Comparison of ENCODE assay signal across 18 cellular contexts in genomic region chr6:38603966-38604365, GRCh38. TPM values are rescaled to one million over a fixed set of nuclear protein-coding genes. Genes with fewer than 3 reads are reported as not detected.
DNase-seq lines count a peak whose midpoint lies in the region; ATAC-seq and TF ChIP-seq lines count a peak whose summit lies in the region.
"Had no signal": no experiment of that assay in that cellular context is flagged by ENCODE, and none has a peak within 500 bp of the region (broad histone marks: within the 10 kb centered on the region; RNA-seq: fewer than 3 reads in every experiment).

No MANE protein-coding gene starts in this region.

- no peaks in the 10 kb centered on the region for H4K20me1 ChIP-seq in hepatocyte (ENCODE audit: insufficient read depth, poor library complexity, severe bottlenecking)
- H4K20me1 ChIP-seq in smooth muscle cell (ENCODE audit: low read depth), result peaks cover 5% of the 10 kb centered on the region
- no peaks in the 10 kb centered on the region for H4K20me1 ChIP-seq in GM23248 (ENCODE audit: insufficient read depth)

- no peaks in the 10 kb centered on the region for H3K27me3 ChIP-seq in right atrium auricular region
- no peaks in the 10 kb centered on the region for H3K27me3 ChIP-seq in hepatocyte
- H3K27me3 ChIP-seq in smooth muscle cell (ENCODE audit: low read depth), result no peaks in the 10 kb centered on the region
- H3K27me3 ChIP-seq in GM23248 (replicated peaks; ENCODE audit: insufficient read depth), result no peaks in the 10 kb centered on the region
- H3K27me3 ChIP-seq: esophagus muscularis mucosa had no signal

- ATAC-seq in Right ventricle myocardium inferior (peak; percentile 56), GM18909 (IDR thresholded peaks at IDR 0.05; ENCODE audit: poor library complexity, unreplicated experiment) (no peak)
- ATAC-seq: A549, HCT116 had no signal

- H3F3A ChIP-seq in smooth muscle cell (ENCODE audit: low read depth), result no peaks in the 10 kb centered on the region
- no peaks in the 10 kb centered on the region for H3F3A ChIP-seq in GM23248 (ENCODE audit: insufficient read depth)

- TF ChIP-seq CTCF in right atrium auricular region (IDR thresholded peaks at IDR 0.05) (no peak), choroid plexus epithelial cell (conservative IDR thresholded peaks at IDR 0.05; ENCODE audit: low read depth, low read length) (no peak), hepatocyte (IDR thresholded peaks at IDR 0.05; ENCODE audit: poor library complexity) (no peak), smooth muscle cell (IDR thresholded peaks at IDR 0.05; ENCODE audit: borderline replicate concordance, insufficient read depth, poor library complexity, severe bottlenecking) (no peak)

- in situ Hi-C loops in GM23248 (cut with MboI), result no loop called here

- H3K27ac ChIP-seq in right atrium auricular region (peak overlapping the region in 1 of 2 donors; percentile 37), hepatocyte (peak overlapping the region; percentile 62), smooth muscle cell (ENCODE audit: low read depth) (peak overlapping the region; percentile 53), GM23248 (no peak overlapping the region)
- H3K27ac ChIP-seq: A549, esophagus muscularis mucosa, VCaP had no signal

- WGBS in hepatocyte (ENCODE audit: low lambda C conversion rate, missing lambda C conversion rate), result 49% methylated on average over 3 of the region's 3 CpGs
- 59% methylated on average over 3 of the region's 3 CpGs for WGBS in smooth muscle cell (ENCODE audit: low lambda C conversion rate)
- 83 to 84% methylated on average over 3 of the region's 3 CpGs for WGBS in GM23248 (ENCODE audit: low coverage in 1 of 2, low lambda C conversion rate in 2 of 2, missing lambda C conversion rate in 2 of 2), 2 experiments

- no peak for DNase-seq in Right ventricle myocardium inferior (ENCODE audit: missing footprints)
- no peak for DNase-seq in right atrium auricular region (ENCODE audit: low spot score)
- peak; percentile 77 for DNase-seq in choroid plexus epithelial cell (ENCODE audit: low read depth)
- DNase-seq in hepatocyte (ENCODE audit: low spot score), result peak; percentile 18
- DNase-seq in smooth muscle cell (lab: John Stamatoyannopoulos, UW; ENCODE audit: unreplicated experiment), result no peak
- no peak for DNase-seq in globus pallidus (ENCODE audit: low spot score)
- no peak for DNase-seq in GM23248
- DNase-seq: activated CD4-positive, alpha-beta memory T cell treated with anti-CD3 and anti-CD28 coated beads for 36 hours; activated naive CD4-positive, alpha-beta T cell treated with anti-CD3 and anti-CD28 coated beads, Interleukin-2, amount 50 U/mL, for 16 hours; activated T-cell treated with anti-CD3 and anti-CD28 coated beads, Interleukin-2, amount 50 U/mL, for 1 hour; dermis blood vessel endothelial cell; hypothalamus; SHP77 treated with DMSO at 0.1 percent for 48 hours had no signal

- H3K4me1 ChIP-seq in right atrium auricular region (peaks cover 0 to 30% of the 10 kb centered on the region in 2 donors), hepatocyte (ENCODE audit: insufficient read depth) (peaks cover 25% of the 10 kb centered on the region), smooth muscle cell (ENCODE audit: low read depth) (peaks cover 3% of the 10 kb centered on the region), GM23248 (ENCODE audit: insufficient read depth) (no peaks in the 10 kb centered on the region; the same call in 1 of the 2 replicates)
- H3K4me1 ChIP-seq: A549 had no signal

- H3K36me3 ChIP-seq in right atrium auricular region (no peaks in the 10 kb centered on the region), hepatocyte (replicated peaks; ENCODE audit: insufficient read depth, low read depth) (no peaks in the 10 kb centered on the region), smooth muscle cell (ENCODE audit: low read depth) (no peaks in the 10 kb centered on the region), GM23248 (ENCODE audit: low read depth) (no peaks in the 10 kb centered on the region)
- H3K36me3 ChIP-seq: esophagus muscularis mucosa had no signal

- H3K4me2 ChIP-seq in hepatocyte (peak overlapping the region; percentile 50), smooth muscle cell (peak overlapping the region; percentile 20), GM23248 (ENCODE audit: unreplicated experiment) (no peak overlapping the region)
- H3K4me2 ChIP-seq: A549 had no signal

- H3K9me2 ChIP-seq in hepatocyte (replicated peaks; ENCODE audit: insufficient read depth) (no peaks in the 10 kb centered on the region), GM23248 (ENCODE audit: insufficient read depth) (peaks cover 3% of the 10 kb centered on the region; the same call in 1 of the 2 replicates)

- H3K9me3 ChIP-seq in right atrium auricular region (no peaks in the 10 kb centered on the region), hepatocyte (ENCODE audit: low read depth) (no peaks in the 10 kb centered on the region), smooth muscle cell (replicated peaks; ENCODE audit: low read depth) (no peaks in the 10 kb centered on the region), GM23248 (ENCODE audit: low read depth) (no peaks in the 10 kb centered on the region)
- H3K9me3 ChIP-seq: A549, esophagus muscularis mucosa had no signal

- intact Hi-C loops in Right ventricle myocardium inferior (cut with DNase I), result no loop called here

- H3K4me3 ChIP-seq in right atrium auricular region, result no peak overlapping the region
- H3K4me3 ChIP-seq in choroid plexus epithelial cell (ENCODE audit: low read depth, low read length), result no peak overlapping the region
- H3K4me3 ChIP-seq in hepatocyte, result no peak overlapping the region
- no peak overlapping the region for H3K4me3 ChIP-seq in smooth muscle cell
- no peak overlapping the region for H3K4me3 ChIP-seq in GM23248
- H3K4me3 ChIP-seq: A549, esophagus muscularis mucosa had no signal

- peaks cover 31% of the 10 kb centered on the region for H3K79me2 ChIP-seq in hepatocyte
- peaks cover 5% of the 10 kb centered on the region for H3K79me2 ChIP-seq in smooth muscle cell (ENCODE audit: low read depth)
- peaks cover 14% of the 10 kb centered on the region; the same call in 1 of the 2 replicates for H3K79me2 ChIP-seq in GM23248 (ENCODE audit: insufficient read depth)

- H2AFZ ChIP-seq in hepatocyte (no peak overlapping the region), smooth muscle cell (ENCODE audit: low read depth) (no peak overlapping the region), GM23248 (no peak overlapping the region)

- H3K9ac ChIP-seq in smooth muscle cell (ENCODE audit: low read depth), result no peak overlapping the region
- no peak overlapping the region for H3K9ac ChIP-seq in GM23248

RNA-seq across cellular contexts. Expression of gene BTBD9, which starts 35.8 kb away (rescaled TPM):
- total RNA-seq in Right ventricle myocardium inferior (16.8 TPM), right atrium auricular region (10 to 100 TPM; 14.2 to 18.2 TPM), hepatocyte (17.0 and 27.1 TPM in 2 replicates), smooth muscle cell (12.5 and 15.4 TPM in 2 replicates)
- polyA plus RNA-seq in hepatocyte (11.3 and 13.0 TPM in 2 replicates), smooth muscle cell (5.6 and 7.0 TPM in 2 replicates), GM23248 (2016; fragmentation: Nextera tagmentation; extraction: Ambion mirVana) (6.6 and 10.0 TPM in 2 replicates)
- 11.9 and 13.7 TPM in 2 replicates for total RNA-seq in GM23248 (2014; rRNA removed; shearing (Covaris generic))

Comparison
In these comparisons a context has a peak if more than half of its experiments do, and no peak if none do; other contexts are left out.
1. DNase-seq: peak in choroid plexus epithelial cell (single experiment) and hepatocyte (single experiment); none in Right ventricle myocardium inferior (single experiment), right atrium auricular region (single experiment), smooth muscle cell (single experiment), globus pallidus (single experiment) and GM23248 (single experiment).